ENCODE assay signal across 1 cellular context in genomic region chr4:56460085-56460484, GRCh38.
TF ChIP-seq lines count a peak whose summit lies in the region.

No MANE protein-coding gene starts in this region.

TF ChIP-seq in K562, 482 proteins besides CTCF, POLR2A, EP300 and RAD21 (continued from another document and continues in another):
- no peak for TF ChIP-seq PBX2 (CRISPR knock-in tag; IDR thresholded peaks at IDR 0.05; ENCODE audit: low read depth)
- 0 out of 2 replicates have a peak, but pooled peaks have one; percentile 17 for TF ChIP-seq PBX2 (tag; conservative IDR thresholded peaks at IDR 0.05; ENCODE audit: low read depth)
- no peak for TF ChIP-seq ZNF695 (CRISPR knock-in tag; IDR thresholded peaks at IDR 0.05)
- no peak for TF ChIP-seq THRA (IDR thresholded peaks at IDR 0.05)
- TF ChIP-seq ZNF778 (CRISPR knock-in tag; IDR thresholded peaks at IDR 0.05): no peak
- TF ChIP-seq MEIS2 (IDR thresholded peaks at IDR 0.05; ENCODE audit: partially characterized antibody): peak; percentile 71
- no peak for TF ChIP-seq ATF2 (CRISPR knock-in tag; IDR thresholded peaks at IDR 0.05)
- no peak for TF ChIP-seq ETV1 (tag; conservative IDR thresholded peaks at IDR 0.05; ENCODE audit: low read depth)
- TF ChIP-seq RNF219 (CRISPR knock-in tag; IDR thresholded peaks at IDR 0.05): no peak
- TF ChIP-seq ZNF717 (CRISPR knock-in tag; IDR thresholded peaks at IDR 0.05): no peak
- no peak for TF ChIP-seq STAT5B (CRISPR knock-in tag; IDR thresholded peaks at IDR 0.05)
- TF ChIP-seq MTA2 (IDR thresholded peaks at IDR 0.05; ENCODE audit: low read depth): no peak
- no peak for TF ChIP-seq ZFP30 (CRISPR knock-in tag; IDR thresholded peaks at IDR 0.05; ENCODE audit: borderline replicate concordance)
- TF ChIP-seq ARID3A (IDR thresholded peaks at IDR 0.05; ENCODE audit: borderline replicate concordance, low read depth, low read length): no peak
- no peak for TF ChIP-seq FOS (IDR thresholded peaks at IDR 0.05; ENCODE audit: extremely low read depth, insufficient read length)
- 0 out of 2 replicates have a peak, but pooled peaks have one; percentile 16 for TF ChIP-seq POLR2G (IDR thresholded peaks at IDR 0.05; ENCODE audit: low read depth, low read length)
- TF ChIP-seq GTF2F1 (IDR thresholded peaks at IDR 0.05; ENCODE audit: low read depth, low read length): no peak
- TF ChIP-seq CEBPG (CRISPR knock-in tag; IDR thresholded peaks at IDR 0.05): no peak; the same call in 1 of the 2 replicates
- TF ChIP-seq CEBPG (tag; conservative IDR thresholded peaks at IDR 0.05 in 1 of 2, IDR thresholded peaks at IDR 0.05 in 1 of 2): peak; percentile 42 to 83; a peak in 3 of 4 replicates
- TF ChIP-seq ILF3 (IDR thresholded peaks at IDR 0.05; ENCODE audit: borderline replicate concordance): no peak
- no peak for TF ChIP-seq SIRT6 (IDR thresholded peaks at IDR 0.05; ENCODE audit: low read depth, low read length)
- no peak for TF ChIP-seq ZBTB8A (IDR thresholded peaks at IDR 0.05; ENCODE audit: partially characterized antibody)
- no peak for TF ChIP-seq RERE (CRISPR knock-in tag; IDR thresholded peaks at IDR 0.05; ENCODE audit: borderline replicate concordance)
- TF ChIP-seq ZNF232 (CRISPR knock-in tag; IDR thresholded peaks at IDR 0.05): no peak
- no peak for TF ChIP-seq CBX3 (IDR thresholded peaks at IDR 0.05; ENCODE audit: borderline replicate concordance in 1 of 2, low read length in 2 of 2)
- TF ChIP-seq PHB (CRISPR knock-in tag; IDR thresholded peaks at IDR 0.05): no peak
- TF ChIP-seq RFX5 (IDR thresholded peaks at IDR 0.05; ENCODE audit: low read depth, low read length): no peak
- TF ChIP-seq FOXP1 (CRISPR knock-in tag; IDR thresholded peaks at IDR 0.05): no peak
- TF ChIP-seq CEBPB (tag; IDR thresholded peaks at IDR 0.05): 0 out of 2 replicates have a peak, but pooled peaks have one; percentile 28
- TF ChIP-seq FIP1L1 (IDR thresholded peaks at IDR 0.05; ENCODE audit: low read depth, low read length, poor library complexity, severe bottlenecking): no peak
- TF ChIP-seq THRB (CRISPR knock-in tag; conservative IDR thresholded peaks at IDR 0.05): no peak
- no peak for TF ChIP-seq ZNF311 (CRISPR knock-in tag; IDR thresholded peaks at IDR 0.05)
- TF ChIP-seq BDP1 (IDR thresholded peaks at IDR 0.05; ENCODE audit: insufficient read depth, insufficient read length): no peak
- no peak for TF ChIP-seq PREB (CRISPR knock-in tag; IDR thresholded peaks at IDR 0.05)
- no peak for TF ChIP-seq CREBBP (IDR thresholded peaks at IDR 0.05; ENCODE audit: low read depth, low read length)
- TF ChIP-seq THAP12 (CRISPR knock-in tag; IDR thresholded peaks at IDR 0.05): no peak
- TF ChIP-seq E2F4 (CRISPR knock-in tag; IDR thresholded peaks at IDR 0.05; ENCODE audit: low read depth): no peak
- TF ChIP-seq CBFB (CRISPR knock-in tag; IDR thresholded peaks at IDR 0.05): no peak
- no peak for TF ChIP-seq ZNF696 (CRISPR knock-in tag; conservative IDR thresholded peaks at IDR 0.05)
- no peak for TF ChIP-seq PCBP2 (IDR thresholded peaks at IDR 0.05; ENCODE audit: low read depth, low read length, poor library complexity, severe bottlenecking)
- no peak for TF ChIP-seq ZNF79 (CRISPR knock-in tag; IDR thresholded peaks at IDR 0.05; ENCODE audit: low read depth)
- TF ChIP-seq ZNF551 (CRISPR knock-in tag; IDR thresholded peaks at IDR 0.05): no peak
- no peak for TF ChIP-seq CBX5 (IDR thresholded peaks at IDR 0.05; ENCODE audit: borderline replicate concordance, low read depth)
